Comparison of ENCODE assay signal across 1 cellular context in genomic region chr10:24382979-24383663, GRCh38.
TF ChIP-seq lines count a peak whose summit lies in the region.

No MANE protein-coding gene starts in this region.

TF ChIP-seq in GM12878, 131 proteins besides CTCF, POLR2A, EP300 and RAD21 (continued from another document):
- TF ChIP-seq, protein P1, sequence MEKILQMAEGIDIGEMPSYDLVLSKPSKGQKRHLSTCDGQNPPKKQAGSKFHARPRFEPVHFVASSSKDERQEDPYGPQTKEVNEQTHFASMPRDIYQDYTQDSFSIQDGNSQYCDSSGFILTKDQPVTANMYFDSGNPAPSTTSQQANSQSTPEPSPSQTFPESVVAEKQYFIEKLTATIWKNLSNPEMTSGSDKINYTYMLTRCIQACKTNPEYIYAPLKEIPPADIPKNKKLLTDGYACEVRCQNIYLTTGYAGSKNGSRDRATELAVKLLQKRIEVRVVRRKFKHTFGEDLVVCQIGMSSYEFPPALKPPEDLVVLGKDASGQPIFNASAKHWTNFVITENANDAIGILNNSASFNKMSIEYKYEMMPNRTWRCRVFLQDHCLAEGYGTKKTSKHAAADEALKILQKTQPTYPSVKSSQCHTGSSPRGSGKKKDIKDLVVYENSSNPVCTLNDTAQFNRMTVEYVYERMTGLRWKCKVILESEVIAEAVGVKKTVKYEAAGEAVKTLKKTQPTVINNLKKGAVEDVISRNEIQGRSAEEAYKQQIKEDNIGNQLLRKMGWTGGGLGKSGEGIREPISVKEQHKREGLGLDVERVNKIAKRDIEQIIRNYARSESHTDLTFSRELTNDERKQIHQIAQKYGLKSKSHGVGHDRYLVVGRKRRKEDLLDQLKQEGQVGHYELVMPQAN (conservative IDR thresholded peaks at IDR 0.05), result peak; percentile 48
- TF ChIP-seq, protein P2, sequence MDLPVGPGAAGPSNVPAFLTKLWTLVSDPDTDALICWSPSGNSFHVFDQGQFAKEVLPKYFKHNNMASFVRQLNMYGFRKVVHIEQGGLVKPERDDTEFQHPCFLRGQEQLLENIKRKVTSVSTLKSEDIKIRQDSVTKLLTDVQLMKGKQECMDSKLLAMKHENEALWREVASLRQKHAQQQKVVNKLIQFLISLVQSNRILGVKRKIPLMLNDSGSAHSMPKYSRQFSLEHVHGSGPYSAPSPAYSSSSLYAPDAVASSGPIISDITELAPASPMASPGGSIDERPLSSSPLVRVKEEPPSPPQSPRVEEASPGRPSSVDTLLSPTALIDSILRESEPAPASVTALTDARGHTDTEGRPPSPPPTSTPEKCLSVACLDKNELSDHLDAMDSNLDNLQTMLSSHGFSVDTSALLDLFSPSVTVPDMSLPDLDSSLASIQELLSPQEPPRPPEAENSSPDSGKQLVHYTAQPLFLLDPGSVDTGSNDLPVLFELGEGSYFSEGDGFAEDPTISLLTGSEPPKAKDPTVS (IDR thresholded peaks at IDR 0.05; ENCODE audit: low read depth, low read length), result no peak
- TF ChIP-seq, protein P3, sequence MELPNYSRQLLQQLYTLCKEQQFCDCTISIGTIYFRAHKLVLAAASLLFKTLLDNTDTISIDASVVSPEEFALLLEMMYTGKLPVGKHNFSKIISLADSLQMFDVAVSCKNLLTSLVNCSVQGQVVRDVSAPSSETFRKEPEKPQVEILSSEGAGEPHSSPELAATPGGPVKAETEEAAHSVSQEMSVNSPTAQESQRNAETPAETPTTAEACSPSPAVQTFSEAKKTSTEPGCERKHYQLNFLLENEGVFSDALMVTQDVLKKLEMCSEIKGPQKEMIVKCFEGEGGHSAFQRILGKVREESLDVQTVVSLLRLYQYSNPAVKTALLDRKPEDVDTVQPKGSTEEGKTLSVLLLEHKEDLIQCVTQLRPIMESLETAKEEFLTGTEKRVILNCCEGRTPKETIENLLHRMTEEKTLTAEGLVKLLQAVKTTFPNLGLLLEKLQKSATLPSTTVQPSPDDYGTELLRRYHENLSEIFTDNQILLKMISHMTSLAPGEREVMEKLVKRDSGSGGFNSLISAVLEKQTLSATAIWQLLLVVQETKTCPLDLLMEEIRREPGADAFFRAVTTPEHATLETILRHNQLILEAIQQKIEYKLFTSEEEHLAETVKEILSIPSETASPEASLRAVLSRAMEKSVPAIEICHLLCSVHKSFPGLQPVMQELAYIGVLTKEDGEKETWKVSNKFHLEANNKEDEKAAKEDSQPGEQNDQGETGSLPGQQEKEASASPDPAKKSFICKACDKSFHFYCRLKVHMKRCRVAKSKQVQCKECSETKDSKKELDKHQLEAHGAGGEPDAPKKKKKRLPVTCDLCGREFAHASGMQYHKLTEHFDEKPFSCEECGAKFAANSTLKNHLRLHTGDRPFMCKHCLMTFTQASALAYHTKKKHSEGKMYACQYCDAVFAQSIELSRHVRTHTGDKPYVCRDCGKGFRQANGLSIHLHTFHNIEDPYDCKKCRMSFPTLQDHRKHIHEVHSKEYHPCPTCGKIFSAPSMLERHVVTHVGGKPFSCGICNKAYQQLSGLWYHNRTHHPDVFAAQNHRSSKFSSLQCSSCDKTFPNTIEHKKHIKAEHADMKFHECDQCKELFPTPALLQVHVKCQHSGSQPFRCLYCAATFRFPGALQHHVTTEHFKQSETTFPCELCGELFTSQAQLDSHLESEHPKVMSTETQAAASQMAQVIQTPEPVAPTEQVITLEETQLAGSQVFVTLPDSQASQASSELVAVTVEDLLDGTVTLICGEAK (IDR thresholded peaks at IDR 0.05; ENCODE audit: borderline replicate concordance), result no peak
- TF ChIP-seq BHLHE40 (IDR thresholded peaks at IDR 0.05; ENCODE audit: borderline replicate concordance in 1 of 2, low read depth in 2 of 2, low read length in 1 of 2) (peak in 1 of 2 experiments; percentile 3; a peak in 1 of 4 replicates), SPI1 (IDR thresholded peaks at IDR 0.05; ENCODE audit: borderline replicate concordance, insufficient read depth, low read depth, low read length) (no peak), NBN (IDR thresholded peaks at IDR 0.05) (no peak), KDM1A (IDR thresholded peaks at IDR 0.05; ENCODE audit: borderline replicate concordance) (no peak), TCF7 (IDR thresholded peaks at IDR 0.05; ENCODE audit: borderline replicate concordance) (no peak), RUNX3 (IDR thresholded peaks at IDR 0.05; ENCODE audit: low read length) (peak; percentile 10; the same call in 1 of the 2 replicates), IKZF1 (conservative IDR thresholded peaks at IDR 0.05) (no peak)
